Comparison of ENCODE assay signal across 8 cellular contexts in genomic region chr2:88054300-88055048, GRCh38. TPM values are rescaled to one million over a fixed set of nuclear protein-coding genes. Genes with fewer than 3 reads are reported as not detected.
DNase-seq lines count a peak whose midpoint lies in the region; ATAC-seq lines count a peak whose summit lies in the region.

No MANE protein-coding gene starts in this region.

- H3K27ac ChIP-seq in iPS-18a (ENCODE audit: low read length) (no peak overlapping the region), substantia nigra (ENCODE audit: low read depth, low read length, poor library complexity, severe bottlenecking) (peak overlapping the region; percentile 77)

- H3K36me3 ChIP-seq in iPS-18a (ENCODE audit: control insufficient read depth, low read depth, low read length), result no peaks in the 10 kb centered on the region

- ATAC-seq in GM19324 (IDR thresholded peaks at IDR 0.05; ENCODE audit: low FRiP score, unreplicated experiment), result no peak

- no peak for DNase-seq in activated naive CD4-positive, alpha-beta T cell treated with anti-CD3 and anti-CD28 coated beads for 36 hours
- no peak for DNase-seq in activated naive CD4-positive, alpha-beta T cell treated with anti-CD3 and anti-CD28 coated beads, Interleukin-2, amount 50 U/mL, for 16 hours
- DNase-seq in activated naive CD4-positive, alpha-beta T cell treated with anti-CD3 and anti-CD28 coated beads, Interleukin-2, amount 10 ng/mL, durations not matched to agents 7 days and 5 days, result no peak
- peak in 1 of 49 donors; percentile 4 for DNase-seq in substantia nigra (lab: John Stamatoyannopoulos, UW)
- no peak for DNase-seq in effector CD8-positive, alpha-beta T cell (lab: John Stamatoyannopoulos, UW)
- no peak for DNase-seq in NCI-H187 treated with DMSO at 0.1 percent for 48 hours (lab: John Stamatoyannopoulos, UW)

- no peaks in the 10 kb centered on the region for H3K9me3 ChIP-seq in iPS-18a (ENCODE audit: control insufficient read depth, low read depth, low read length)

- H3K27ac Mint-ChIP-seq in activated naive CD4-positive, alpha-beta T cell treated with anti-CD3 and anti-CD28 coated beads for 36 hours, result peak overlapping the region; percentile 98
- peak overlapping the region; percentile 94 for H3K27ac Mint-ChIP-seq in activated naive CD4-positive, alpha-beta T cell treated with anti-CD3 and anti-CD28 coated beads, Interleukin-2, amount 10 ng/mL, durations not matched to agents 7 days and 5 days

- no peaks in the 10 kb centered on the region for H3K27me3 Mint-ChIP-seq in activated naive CD4-positive, alpha-beta T cell treated with anti-CD3 and anti-CD28 coated beads for 36 hours (ENCODE audit: low read depth)
- H3K27me3 Mint-ChIP-seq in activated naive CD4-positive, alpha-beta T cell treated with anti-CD3 and anti-CD28 coated beads, Interleukin-2, amount 10 ng/mL, durations not matched to agents 7 days and 5 days, result no peaks in the 10 kb centered on the region

- H3K4me3 Mint-ChIP-seq in activated naive CD4-positive, alpha-beta T cell treated with anti-CD3 and anti-CD28 coated beads for 36 hours, result peak overlapping the region; percentile 99
- H3K4me3 Mint-ChIP-seq in activated naive CD4-positive, alpha-beta T cell treated with anti-CD3 and anti-CD28 coated beads, Interleukin-2, amount 10 ng/mL, durations not matched to agents 7 days and 5 days, result peak overlapping the region; percentile 87

- intact Hi-C loops in activated naive CD4-positive, alpha-beta T cell treated with anti-CD3 and anti-CD28 coated beads for 36 hours (cut with micrococcal nuclease), result loop anchor here (1.0 to 10.0 kb wide), 5 partner anchors 16 to 708 kb away; partner anchors contain the start of genes EIF2AK3 and RPIA

- H3K9ac ChIP-seq in iPS-18a (ENCODE audit: low read length), result peak overlapping the region; percentile 93

- H3K4me1 Mint-ChIP-seq in activated naive CD4-positive, alpha-beta T cell treated with anti-CD3 and anti-CD28 coated beads for 36 hours (ENCODE audit: low read depth), result peaks cover 66% of the 10 kb centered on the region
- H3K4me1 Mint-ChIP-seq in activated naive CD4-positive, alpha-beta T cell treated with anti-CD3 and anti-CD28 coated beads, Interleukin-2, amount 10 ng/mL, durations not matched to agents 7 days and 5 days, result peaks cover 67% of the 10 kb centered on the region

- CTCF ChIA-PET in activated naive CD4-positive, alpha-beta T cell treated with anti-CD3 and anti-CD28 coated beads for 36 hours (lab: Charles Lee), result interaction anchor here (0.6 to 1.7 kb wide), 3 partner anchors 50 to 110 kb away, joined by 3 to 5 read pairs (median 3); no protein-coding TSS in a partner anchor
- CTCF ChIA-PET in activated naive CD4-positive, alpha-beta T cell treated with anti-CD3 and anti-CD28 coated beads, Interleukin-2, amount 10 ng/mL, durations not matched to agents 7 days and 5 days (lab: Charles Lee), result interaction anchor here (0.8 kb wide), 1 partner anchor 15 kb away, joined by 3 read pairs; no protein-coding TSS in a partner anchor

- H3K4me1 ChIP-seq in iPS-18a (ENCODE audit: control insufficient read depth, low read depth, low read length), result peaks cover 11% of the 10 kb centered on the region

- H3K9me3 Mint-ChIP-seq in activated naive CD4-positive, alpha-beta T cell treated with anti-CD3 and anti-CD28 coated beads for 36 hours, result no peaks in the 10 kb centered on the region
- no peaks in the 10 kb centered on the region for H3K9me3 Mint-ChIP-seq in activated naive CD4-positive, alpha-beta T cell treated with anti-CD3 and anti-CD28 coated beads, Interleukin-2, amount 10 ng/mL, durations not matched to agents 7 days and 5 days

- peaks cover 19% of the 10 kb centered on the region for H3K36me3 Mint-ChIP-seq in activated naive CD4-positive, alpha-beta T cell treated with anti-CD3 and anti-CD28 coated beads for 36 hours (ENCODE audit: low read depth)
- H3K36me3 Mint-ChIP-seq in activated naive CD4-positive, alpha-beta T cell treated with anti-CD3 and anti-CD28 coated beads, Interleukin-2, amount 10 ng/mL, durations not matched to agents 7 days and 5 days, result peaks cover 31% of the 10 kb centered on the region

- H3K4me3 ChIP-seq in iPS-18a (ENCODE audit: low read length), result peak overlapping the region; percentile 78

- H3K27me3 ChIP-seq in iPS-18a (ENCODE audit: control insufficient read depth, insufficient read depth, low read length), result no peaks in the 10 kb centered on the region

RNA-seq across cellular contexts. Expression of gene KRCC1, which starts 1.1 kb away (rescaled TPM):
- total RNA-seq in activated naive CD4-positive, alpha-beta T cell treated with anti-CD3 and anti-CD28 coated beads for 36 hours, result 1 to 10 TPM; 2.4 to 2.5 TPM

RNA-seq across cellular contexts. Expression of gene SMYD1, which starts 13.2 kb away (rescaled TPM):
- not detected for total RNA-seq in activated naive CD4-positive, alpha-beta T cell treated with anti-CD3 and anti-CD28 coated beads for 36 hours

RNA-seq across cellular contexts. Expression of gene RNU2-63P, which starts 38.1 kb away (rescaled TPM):
- 10 to 100 TPM; 12.6 to 13.1 TPM for total RNA-seq in activated naive CD4-positive, alpha-beta T cell treated with anti-CD3 and anti-CD28 coated beads for 36 hours
